1 cellular context compared by ENCODE assay signal in genomic region chr19:13162749-13163608, GRCh38.
A peak's percentile ranks its signal among the peaks of the same experiment; 100 is the strongest.
TF ChIP-seq lines count a peak whose summit lies in the region.

No MANE protein-coding gene starts in this region.

TF ChIP-seq in HepG2, 621 proteins besides CTCF, POLR2A, EP300 and RAD21 (continued from another document and continues in another):
- TF ChIP-seq TFE3 (CRISPR knock-in tag; IDR thresholded peaks at IDR 0.05): peak; percentile 57
- peak; percentile 52; the same call in 1 of the 2 replicates for TF ChIP-seq ZNF446 (CRISPR knock-in tag; IDR thresholded peaks at IDR 0.05)
- peak; percentile 81; the same call in 1 of the 2 replicates for TF ChIP-seq CBX5 (CRISPR knock-in tag; IDR thresholded peaks at IDR 0.05; ENCODE audit: borderline replicate concordance)
- no peak for TF ChIP-seq TEF (CRISPR knock-in tag; IDR thresholded peaks at IDR 0.05)
- peak; percentile 62; the same call in 1 of the 2 replicates for TF ChIP-seq FOXK1 (CRISPR knock-in tag; IDR thresholded peaks at IDR 0.05; ENCODE audit: borderline replicate concordance, low read depth)
- TF ChIP-seq ZNF276 (CRISPR knock-in tag; IDR thresholded peaks at IDR 0.05; ENCODE audit: low read depth): 0 out of 2 replicates have a peak, but pooled peaks have one; percentile 27
- TF ChIP-seq ZNF644 (CRISPR knock-in tag; IDR thresholded peaks at IDR 0.05; ENCODE audit: low read depth): peak; percentile 32; the same call in 1 of the 2 replicates
- 0 out of 2 replicates have a peak, but pooled peaks have one; percentile 57 for TF ChIP-seq SIX4 (CRISPR knock-in tag; IDR thresholded peaks at IDR 0.05)
- peak; percentile 65 for TF ChIP-seq AGO2 (optimal IDR thresholded peaks at IDR 0.05; ENCODE audit: low read depth, low read length)
- no peak for TF ChIP-seq MTF1 (CRISPR knock-in tag; IDR thresholded peaks at IDR 0.05)
- peak; percentile 79 for TF ChIP-seq ZNF709 (CRISPR knock-in tag; IDR thresholded peaks at IDR 0.05)
- TF ChIP-seq CCDC6 (CRISPR knock-in tag; IDR thresholded peaks at IDR 0.05): peak; percentile 76
- TF ChIP-seq ZNF784 (CRISPR knock-in tag; IDR thresholded peaks at IDR 0.05; ENCODE audit: borderline replicate concordance): peak; percentile 32; the same call in 1 of the 2 replicates
- peak; percentile 50; the same call in 1 of the 2 replicates for TF ChIP-seq NR0B2 (CRISPR knock-in tag; IDR thresholded peaks at IDR 0.05)
- peak; percentile 83 for TF ChIP-seq HNRNPLL (IDR thresholded peaks at IDR 0.05; ENCODE audit: low read depth, low read length, poor library complexity, severe bottlenecking)
- TF ChIP-seq FOXP4 (CRISPR knock-in tag; IDR thresholded peaks at IDR 0.05): peak; percentile 81
- TF ChIP-seq ZNF792 (CRISPR knock-in tag; IDR thresholded peaks at IDR 0.05): peak; percentile 61; the same call in 1 of the 2 replicates
- no peak for TF ChIP-seq PRMT3 (CRISPR knock-in tag; IDR thresholded peaks at IDR 0.05; ENCODE audit: borderline replicate concordance, low read depth)
- no peak for TF ChIP-seq SNAPC2 (CRISPR knock-in tag; IDR thresholded peaks at IDR 0.05)
- peak; percentile 23 for TF ChIP-seq ZNF883 (CRISPR knock-in tag; IDR thresholded peaks at IDR 0.05; ENCODE audit: not compliant biosample characterization)
- TF ChIP-seq RARA (CRISPR knock-in tag; IDR thresholded peaks at IDR 0.05): peak; percentile 55
- peak; percentile 69 for TF ChIP-seq SOX5 (CRISPR knock-in tag; IDR thresholded peaks at IDR 0.05; ENCODE audit: borderline replicate concordance)
- 0 out of 2 replicates have a peak, but pooled peaks have one; percentile 50 for TF ChIP-seq ZNF44 (CRISPR knock-in tag; IDR thresholded peaks at IDR 0.05)
- 0 out of 2 replicates have a peak, but pooled peaks have one; percentile 48 for TF ChIP-seq ZBTB1 (CRISPR knock-in tag; IDR thresholded peaks at IDR 0.05; ENCODE audit: borderline replicate concordance)
- TF ChIP-seq DPF2 (CRISPR knock-in tag; IDR thresholded peaks at IDR 0.05; ENCODE audit: borderline replicate concordance, low read depth): peak; percentile 33; the same call in 1 of the 2 replicates
- TF ChIP-seq SPEN (CRISPR knock-in tag; IDR thresholded peaks at IDR 0.05; ENCODE audit: low read depth): peak; percentile 88
- TF ChIP-seq ZNF282 (IDR thresholded peaks at IDR 0.05; ENCODE audit: partially characterized antibody): no peak
- TF ChIP-seq ONECUT2 (CRISPR knock-in tag; IDR thresholded peaks at IDR 0.05): no peak
- TF ChIP-seq KDM1A (CRISPR knock-in tag; IDR thresholded peaks at IDR 0.05): peak; percentile 44; the same call in 1 of the 2 replicates
- TF ChIP-seq CSRNP2 (CRISPR knock-in tag; conservative IDR thresholded peaks at IDR 0.05; ENCODE audit: low read depth): no peak
- TF ChIP-seq SP1 (IDR thresholded peaks at IDR 0.05): no peak
- peak; percentile 87 for TF ChIP-seq SP1 (CRISPR knock-in tag; IDR thresholded peaks at IDR 0.05)
- peak; percentile 95 for TF ChIP-seq ZFX (CRISPR knock-in tag; IDR thresholded peaks at IDR 0.05; ENCODE audit: low read depth)
- TF ChIP-seq IRF9 (CRISPR knock-in tag; IDR thresholded peaks at IDR 0.05; ENCODE audit: borderline replicate concordance): peak; percentile 52
- TF ChIP-seq KLF16 (CRISPR knock-in tag; IDR thresholded peaks at IDR 0.05): peak in 1 of 2 experiments; percentile 66; a peak in 2 of 4 replicates
- TF ChIP-seq XRCC5 (optimal IDR thresholded peaks at IDR 0.05; ENCODE audit: low read length): peak; percentile 58
- TF ChIP-seq ZNF34 (CRISPR knock-in tag; IDR thresholded peaks at IDR 0.05; ENCODE audit: borderline replicate concordance): peak; percentile 13; the same call in 1 of the 2 replicates
- TF ChIP-seq KIAA2018 (CRISPR knock-in tag; IDR thresholded peaks at IDR 0.05; ENCODE audit: borderline replicate concordance): 0 out of 2 replicates have a peak, but pooled peaks have one; percentile 41
- no peak for TF ChIP-seq ZNF674 (CRISPR knock-in tag; IDR thresholded peaks at IDR 0.05; ENCODE audit: low read depth)
- TF ChIP-seq TAF1 (CRISPR knock-in tag; IDR thresholded peaks at IDR 0.05): peak; percentile 79
- peak; percentile 79 for TF ChIP-seq ZMYM4 (CRISPR knock-in tag; IDR thresholded peaks at IDR 0.05)
- 0 out of 2 replicates have a peak, but pooled peaks have one; percentile 39 for TF ChIP-seq ELF4 (CRISPR knock-in tag; IDR thresholded peaks at IDR 0.05; ENCODE audit: borderline replicate concordance)
- TF ChIP-seq TCF12 (IDR thresholded peaks at IDR 0.05): no peak
- TF ChIP-seq TCF12 (CRISPR knock-in tag; IDR thresholded peaks at IDR 0.05): peak; percentile 94; the same call in 1 of the 2 replicates
- no peak for TF ChIP-seq HES4 (CRISPR knock-in tag; IDR thresholded peaks at IDR 0.05; ENCODE audit: borderline replicate concordance)
- TF ChIP-seq MTA1 (CRISPR knock-in tag; IDR thresholded peaks at IDR 0.05; ENCODE audit: borderline replicate concordance): peak; percentile 72
- TF ChIP-seq ZNF570 (CRISPR knock-in tag; IDR thresholded peaks at IDR 0.05; ENCODE audit: borderline replicate concordance): no peak
